ENCODE assay signal across 20 cellular contexts in the genomic region with DNA sequence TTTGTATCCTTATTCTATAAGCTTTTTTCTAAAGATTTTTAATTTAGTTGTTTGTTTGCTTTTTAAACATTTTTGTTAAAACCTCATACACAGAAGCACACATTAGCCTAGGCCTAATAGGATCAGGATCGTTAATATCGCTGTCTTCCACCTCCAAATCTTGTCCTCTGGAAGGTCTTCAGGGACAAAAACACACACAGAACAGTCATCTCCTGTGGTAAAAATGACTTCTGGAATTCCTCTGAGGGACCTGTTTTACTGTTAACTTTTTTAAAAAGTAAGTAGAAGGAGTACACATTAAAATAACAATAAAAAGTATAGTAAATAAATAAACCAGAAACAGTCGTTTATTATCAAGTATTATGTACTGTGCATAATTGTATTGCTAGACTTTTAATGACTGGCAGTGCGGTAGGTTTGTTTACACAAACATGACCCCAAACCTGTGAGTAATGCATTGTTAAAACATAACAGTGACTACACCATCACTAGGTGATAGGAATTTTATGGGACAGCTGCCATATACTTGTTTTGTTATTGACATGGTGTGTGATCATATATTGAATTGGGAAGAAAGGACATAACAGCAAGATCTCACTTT.
DNase-seq lines count a peak whose midpoint lies in the region; ATAC-seq and TF ChIP-seq lines count a peak whose summit lies in the region.
"Had no signal": no experiment of that assay in that cellular context is flagged by ENCODE, and none has a peak within 500 bp of the region (broad histone marks: within the 10 kb centered on the region; RNA-seq: fewer than 3 reads in every experiment).

No MANE protein-coding gene starts in this region.

- DNase-seq in NCI-H748 (lab: John Stamatoyannopoulos, UW; ENCODE audit: unreplicated experiment) (peak; percentile 22), NCI-H748 treated with DMSO at 0.1 percent for 48 hours (lab: John Stamatoyannopoulos, UW) (no peak), PC-3 (peak; percentile 89), epithelial cell of esophagus (ENCODE audit: low read depth) (peak; percentile 56), NK-92 (lab: John Stamatoyannopoulos, UW; ENCODE audit: unreplicated experiment) (no peak)
- no peak for DNase-seq in activated CD4-positive, alpha-beta T cell treated with anti-CD3 and anti-CD28 coated beads for 4 hours
- DNase-seq: activated CD8-positive, alpha-beta T cell treated with anti-CD3 and anti-CD28 coated beads for 36 hours; activated T-cell treated with anti-CD3 and anti-CD28 coated beads, Interleukin-2, amount 50 U/mL, for 48 hours; central memory CD4-positive, alpha-beta T cell; DMS79 treated with DMSO at 0.1 percent for 48 hours; gastrocnemius medialis; NCI-H2029 treated with DMSO at 0.1 percent for 48 hours; NCI-H524 treated with DMSO at 0.1 percent for 48 hours; spleen; tibial artery had no signal

- ATAC-seq in PC-3 (peak; percentile 86), GM18907 (IDR thresholded peaks at IDR 0.05; ENCODE audit: unreplicated experiment) (no peak), HG03097 (IDR thresholded peaks at IDR 0.05; ENCODE audit: low FRiP score, unreplicated experiment) (no peak)
- ATAC-seq: activated CD8-positive, alpha-beta T cell treated with anti-CD3 and anti-CD28 coated beads for 36 hours; gastrocnemius medialis; natural killer cell treated with Interleukin-12 subunit alpha and Interleukin-12 subunit beta and Interleukin-15 and Interleukin-18, amount 100 ng/mL, for 72 hours had no signal

- H3K9me3 ChIP-seq in PC-3 (ENCODE audit: low read length) = no peaks in the 10 kb centered on the region
- H3K9me3 ChIP-seq: gastrocnemius medialis, spleen, tibial artery had no signal

- no peak for TF ChIP-seq CTCF in PC-3 (conservative IDR thresholded peaks at IDR 0.05; ENCODE audit: low read depth, low read length)
- no peak for TF ChIP-seq CTCF in epithelial cell of esophagus (IDR thresholded peaks at IDR 0.05; ENCODE audit: insufficient read depth, low read depth, low read length, missing control alignments)

- H3F3A ChIP-seq in PC-3 (ENCODE audit: low read length, unreplicated experiment) = no peaks in the 10 kb centered on the region

- H3K4me1 ChIP-seq in PC-3 (ENCODE audit: insufficient read depth, low read length) = peaks cover 10% of the 10 kb centered on the region
- H3K4me1 ChIP-seq: gastrocnemius medialis, tibial artery had no signal

- H3K36me3 ChIP-seq in PC-3 (ENCODE audit: low read depth, low read length) = no peaks in the 10 kb centered on the region
- H3K36me3 ChIP-seq: gastrocnemius medialis had no signal

- no peaks in the 10 kb centered on the region for H3K9me2 ChIP-seq in PC-3 (replicated peaks; ENCODE audit: low read length)

- intact Hi-C loops in PC-3 (cut with micrococcal nuclease) = loop anchor here (10.0 kb wide), 1 partner anchor 105 kb away; the partner anchor contains the start of gene ZCCHC7

- H3K27me3 ChIP-seq in PC-3 (ENCODE audit: low read length) = no peaks in the 10 kb centered on the region
- H3K27me3 ChIP-seq: gastrocnemius medialis, spleen, tibial artery had no signal

- CTCF ChIA-PET in PC-3 (lab: Charles Lee) = interaction anchor here (0.6 kb wide), 1 partner anchor 28 kb away, joined by 3 read pairs; no protein-coding TSS in a partner anchor

- H3K4me2 ChIP-seq in PC-3 (ENCODE audit: low read length) = peak overlapping the region; percentile 53

- POLR2A ChIA-PET in PC-3 (lab: Charles Lee; ENCODE audit: unreplicated experiment) = no interaction called here

- no peaks in the 10 kb centered on the region for H3K79me2 ChIP-seq in PC-3 (ENCODE audit: low read length)

- BruUV-seq in PC-3 (replicated peaks; lab: Mats Ljungman, UMichigan) = no TSS peak

- H2AFZ ChIP-seq in PC-3 (ENCODE audit: low read length) = no peak overlapping the region

- peak overlapping the region; percentile 60 for H3K27ac ChIP-seq in PC-3 (ENCODE audit: low read length)
- H3K27ac ChIP-seq: 22Rv1, gastrocnemius medialis, spleen, tibial artery had no signal

- H3K4me3 ChIP-seq in PC-3 (ENCODE audit: low read length) = no peak overlapping the region
- H3K4me3 ChIP-seq in epithelial cell of esophagus (ENCODE audit: low read length) = no peak overlapping the region
- H3K4me3 ChIP-seq: gastrocnemius medialis, lung, spleen, tibial artery had no signal

- peaks cover 9% of the 10 kb centered on the region; the same call in 1 of the 2 replicates for H4K20me1 ChIP-seq in PC-3 (ENCODE audit: low read length)

- no peak overlapping the region for H3K9ac ChIP-seq in PC-3 (ENCODE audit: low read length)

Comparison
In these comparisons a context has a peak if more than half of its experiments do, and no peak if none do; other contexts are left out.
1. DNase-seq: peak in NCI-H748 (single experiment), PC-3 (single experiment) and epithelial cell of esophagus (single experiment); none in NCI-H748 treated with DMSO at 0.1 percent for 48 hours (single experiment), activated CD4-positive, alpha-beta T cell treated with anti-CD3 and anti-CD28 coated beads for 4 hours (0 of 2) and NK-92 (single experiment).